In genomic region chr6:87589693-87590416, GRCh38 we compare ENCODE assay signal across 8 cellular contexts. TPM values are rescaled to one million over a fixed set of nuclear protein-coding genes. Genes with fewer than 3 reads are reported as not detected.
DNase-seq lines count a peak whose midpoint lies in the region; ATAC-seq and TF ChIP-seq lines count a peak whose summit lies in the region.

Gene ORC3, plus strand, starts transcription at chr6:87590135. Its CDS starts 34 bp downstream, at chr6:87590169.
Gene RARS2, minus strand, starts transcription at chr6:87589987. Its CDS starts 30 bp downstream, at chr6:87589957.

- no peaks in the 10 kb centered on the region for H3K9me3 Mint-ChIP-seq in memory B cell

- peak within 1 kb of the TSS; percentile 92 for H3K4me3 Mint-ChIP-seq in memory B cell

- POLR2A ChIA-PET in activated CD8-positive, alpha-beta memory T cell treated with anti-CD3 and anti-CD28 coated beads for 36 hours (lab: Charles Lee): interaction anchor here (0.8 to 1.3 kb wide), 3 partner anchors 15 to 111 kb away, joined by 3 to 5 read pairs (median 4); no protein-coding TSS in a partner anchor

- H3K27me3 Mint-ChIP-seq in memory B cell: no peaks in the 10 kb centered on the region

- peak within 1 kb of the TSS; percentile 96 for H3K27ac Mint-ChIP-seq in memory B cell

- CTCF ChIA-PET in activated CD8-positive, alpha-beta memory T cell treated with anti-CD3 and anti-CD28 coated beads for 36 hours (lab: Charles Lee): interaction anchor here (0.8 to 1.0 kb wide), 2 partner anchors 40 to 181 kb away, joined by 3 read pairs; no protein-coding TSS in a partner anchor

- H3K27me3 ChIP-seq in effector memory CD4-positive, alpha-beta T cell (replicated peaks; ENCODE audit: control insufficient read depth, insufficient read depth, low read length, poor library complexity, severe bottlenecking): no peaks in the 10 kb centered on the region

- peak; percentile 99 for ATAC-seq in memory B cell (ENCODE audit: low read depth)

- H3K36me3 ChIP-seq in effector memory CD4-positive, alpha-beta T cell (ENCODE audit: control insufficient read depth, insufficient read depth, low read length): peaks cover 3% of the 10 kb centered on the region

- TF ChIP-seq CTCF in GM20000 (IDR thresholded peaks at IDR 0.05; ENCODE audit: extremely low read depth, missing control alignments): no peak

- H3K27ac ChIP-seq in effector memory CD4-positive, alpha-beta T cell (ENCODE audit: insufficient read depth, low read length, poor library complexity, severe bottlenecking): peak within 1 kb of the TSS; percentile 82

- H3K4me1 ChIP-seq in effector memory CD4-positive, alpha-beta T cell (ENCODE audit: control insufficient read depth, insufficient read depth, low read length, poor library complexity, severe bottlenecking): peaks cover 15% of the 10 kb centered on the region

- DNase-seq in CMK (ENCODE audit: low read depth) (peak; percentile 84), GM20000 (ENCODE audit: low spot score) (peak; percentile 94), HT-29 (ENCODE audit: low spot score) (peak; percentile 95), NOMO-1 (lab: John Stamatoyannopoulos, UW; ENCODE audit: unreplicated experiment in 2 of 2) (peak; percentile 92 to 94), memory B cell (ENCODE audit: low spot score in 2 of 2) (peak; percentile 87 to 89)
- peak; percentile 89 to 94 (median 90) for DNase-seq in effector memory CD4-positive, alpha-beta T cell
- peak; percentile 87 for DNase-seq in stimulated activated CD8-positive, alpha-beta memory T cell treated with anti-CD3 and anti-CD28 coated beads, Interleukin-12 subunit alpha, Interleukin-12 subunit beta, amount 100 ng/mL, for 24 hours (ENCODE audit: extremely low read depth)

- H3K4me3 ChIP-seq in effector memory CD4-positive, alpha-beta T cell (ENCODE audit: insufficient read depth, low read depth, low read length, poor library complexity, severe bottlenecking): peak within 1 kb of the TSS; percentile 90

- peaks cover 34% of the 10 kb centered on the region for H3K4me1 Mint-ChIP-seq in memory B cell

- H3K36me3 Mint-ChIP-seq in memory B cell: peaks cover 8% of the 10 kb centered on the region

- H3K9me3 ChIP-seq in effector memory CD4-positive, alpha-beta T cell (ENCODE audit: control insufficient read depth, low read length): no peaks in the 10 kb centered on the region

RNA-seq across cellular contexts. Expression of gene ORC3, which starts in this region (rescaled TPM):
- total RNA-seq in HT-29 (2014; rRNA removed; shearing (Covaris generic)): 8.5 and 10.2 TPM in 2 replicates
- total RNA-seq in activated CD8-positive, alpha-beta memory T cell treated with anti-CD3 and anti-CD28 coated beads for 36 hours: 10 to 100 TPM; 34.2 to 34.8 TPM

RNA-seq across cellular contexts. Expression of gene RARS2, which starts in this region (rescaled TPM):
- 15.3 and 16.5 TPM in 2 replicates for total RNA-seq in HT-29 (2014; rRNA removed; shearing (Covaris generic))
- total RNA-seq in activated CD8-positive, alpha-beta memory T cell treated with anti-CD3 and anti-CD28 coated beads for 36 hours: 10 to 100 TPM; 19.2 to 21.6 TPM

Comparison
In these comparisons a context has a peak if more than half of its experiments do, and no peak if none do; other contexts are left out.
1. Peak in every context shown above with its lines: DNase-seq, ATAC-seq, H3K4me3 ChIP-seq and H3K27ac ChIP-seq.